In genomic region chr17:4724655-4725054, GRCh38 we compare ENCODE assay signal across 27 cellular contexts. TPM values are rescaled to one million over a fixed set of nuclear protein-coding genes. Genes with fewer than 3 reads are reported as not detected.
"Had no signal": no experiment of that assay in that cellular context is flagged by ENCODE, and none has a peak within 500 bp of the region (broad histone marks: within the 10 kb centered on the region; RNA-seq: fewer than 3 reads in every experiment).

No MANE protein-coding gene starts in this region.

- H3K36me3 ChIP-seq: ascending aorta, brain microvascular endothelial cell, ovary, prostate gland, thoracic aorta had no signal

- H3K27me3 ChIP-seq: adrenal gland, ascending aorta, brain microvascular endothelial cell, foreskin keratinocyte, hepatocyte, ovary, upper lobe of left lung had no signal

- H3K9me3 Mint-ChIP-seq: activated CD4-positive, alpha-beta T cell treated with anti-CD3 and anti-CD28 coated beads, Interleukin-2, amount 10 ng/mL, durations not matched to agents 7 days and 5 days; activated CD8-positive, alpha-beta T cell treated with anti-CD3 and anti-CD28 coated beads for 36 hours; activated naive CD4-positive, alpha-beta T cell treated with anti-CD3 and anti-CD28 coated beads, Interleukin-2, amount 50 U/mL, for 24 hours; activated T-helper 1 cell treated with anti-CD3 and anti-CD28 coated beads, Interleukin-12 subunit alpha, Interleukin-12 subunit beta, Interleukin-2, Interleukin-4 antibody, amounts not matched to agents 30 ng/mL and 10 ng/mL and 1 ng/mL, durations not matched to agents 14 hours and 24 hours and 36 hours; immature natural killer cell; naive thymus-derived CD8-positive, alpha-beta T cell had no signal

- ATAC-seq: activated CD8-positive, alpha-beta memory T cell treated with anti-CD3 and anti-CD28 coated beads, Interleukin-2, amount 10 ng/mL, durations not matched to agents 7 days and 5 days; activated CD8-positive, alpha-beta T cell treated with anti-CD3 and anti-CD28 coated beads for 36 hours; foreskin keratinocyte; left lobe of liver; naive thymus-derived CD8-positive, alpha-beta T cell had no signal

- H3K4me3 Mint-ChIP-seq: activated CD4-positive, alpha-beta T cell treated with anti-CD3 and anti-CD28 coated beads, Interleukin-2, amount 10 ng/mL, durations not matched to agents 7 days and 5 days; activated CD8-positive, alpha-beta memory T cell treated with anti-CD3 and anti-CD28 coated beads, Interleukin-2, amount 10 ng/mL, durations not matched to agents 7 days and 5 days; activated CD8-positive, alpha-beta T cell treated with anti-CD3 and anti-CD28 coated beads for 36 hours; activated naive CD4-positive, alpha-beta T cell treated with anti-CD3 and anti-CD28 coated beads, Interleukin-2, amount 50 U/mL, for 24 hours; activated T-helper 1 cell treated with anti-CD3 and anti-CD28 coated beads, Interleukin-12 subunit alpha, Interleukin-12 subunit beta, Interleukin-2, Interleukin-4 antibody, amounts not matched to agents 30 ng/mL and 10 ng/mL and 1 ng/mL, durations not matched to agents 14 hours and 24 hours and 36 hours; immature natural killer cell; naive thymus-derived CD8-positive, alpha-beta T cell had no signal

- H3K27ac Mint-ChIP-seq: activated CD4-positive, alpha-beta T cell treated with anti-CD3 and anti-CD28 coated beads, Interleukin-2, amount 10 ng/mL, durations not matched to agents 7 days and 5 days; activated CD8-positive, alpha-beta memory T cell treated with anti-CD3 and anti-CD28 coated beads, Interleukin-2, amount 10 ng/mL, durations not matched to agents 7 days and 5 days; activated CD8-positive, alpha-beta T cell treated with anti-CD3 and anti-CD28 coated beads for 36 hours; activated T-helper 1 cell treated with anti-CD3 and anti-CD28 coated beads, Interleukin-12 subunit alpha, Interleukin-12 subunit beta, Interleukin-2, Interleukin-4 antibody, amounts not matched to agents 30 ng/mL and 10 ng/mL and 1 ng/mL, durations not matched to agents 14 hours and 24 hours and 36 hours had no signal

- H3K79me2 ChIP-seq: hepatocyte had no signal

- H3K9me3 ChIP-seq: adrenal gland, ascending aorta, ovary, prostate gland, thoracic aorta, upper lobe of left lung had no signal

- H3K27ac ChIP-seq: ascending aorta, brain microvascular endothelial cell, foreskin keratinocyte, hepatocyte, ovary, prostate gland, thoracic aorta, WERI-Rb-1 had no signal

- H3K4me1 Mint-ChIP-seq: activated naive CD4-positive, alpha-beta T cell treated with anti-CD3 and anti-CD28 coated beads, Interleukin-2, amount 50 U/mL, for 24 hours had no signal

- H3K4me1 ChIP-seq: foreskin keratinocyte, prostate gland had no signal

- H3K4me3 ChIP-seq: adrenal gland, ascending aorta, hepatocyte, ovary, prostate gland, thoracic aorta, upper lobe of left lung had no signal

- H3K36me3 Mint-ChIP-seq: activated naive CD4-positive, alpha-beta T cell treated with anti-CD3 and anti-CD28 coated beads, Interleukin-2, amount 50 U/mL, for 24 hours had no signal

- H3K27me3 Mint-ChIP-seq: activated CD4-positive, alpha-beta T cell treated with anti-CD3 and anti-CD28 coated beads, Interleukin-2, amount 10 ng/mL, durations not matched to agents 7 days and 5 days; activated CD8-positive, alpha-beta memory T cell treated with anti-CD3 and anti-CD28 coated beads, Interleukin-2, amount 10 ng/mL, durations not matched to agents 7 days and 5 days; activated CD8-positive, alpha-beta T cell treated with anti-CD3 and anti-CD28 coated beads for 36 hours; activated naive CD4-positive, alpha-beta T cell treated with anti-CD3 and anti-CD28 coated beads, Interleukin-2, amount 50 U/mL, for 24 hours; naive thymus-derived CD8-positive, alpha-beta T cell had no signal

- H2AFZ ChIP-seq: hepatocyte had no signal

- DNase-seq: activated CD4-positive, alpha-beta T cell treated with anti-CD3 and anti-CD28 coated beads, Interleukin-2, amount 10 ng/mL, durations not matched to agents 7 days and 5 days; activated CD4-positive, CD25-positive, alpha-beta regulatory T cell treated with anti-CD3 and anti-CD28 coated beads, Interleukin-2, amount 50 U/mL, for 72 hours; activated CD8-positive, alpha-beta memory T cell treated with anti-CD3 and anti-CD28 coated beads, Interleukin-2, amount 10 ng/mL, durations not matched to agents 7 days and 5 days; activated CD8-positive, alpha-beta T cell treated with anti-CD3 and anti-CD28 coated beads for 36 hours; activated gamma-delta T cell; activated T-cell treated with anti-CD3 and anti-CD28 coated beads for 4 hours; adrenal gland; brain microvascular endothelial cell; caudate nucleus; dermis blood vessel endothelial cell; effector CD8-positive, alpha-beta T cell; foreskin keratinocyte; immature natural killer cell; naive thymus-derived CD8-positive, alpha-beta T cell; ovary; stimulated activated CD4-positive, alpha-beta T cell treated with anti-CD3 and anti-CD28 coated beads, Interleukin-4, amount 100 ng/mL, for 24 hours; stimulated activated naive CD4-positive, alpha-beta T cell treated with Interleukin-2 at 50 U/mL for 16 hours; upper lobe of left lung; WERI-Rb-1 had no signal

- H3K4me2 ChIP-seq: hepatocyte had no signal

RNA-seq across cellular contexts. Expression of gene ZMYND15, which starts 15.0 kb away (rescaled TPM):
- total RNA-seq: activated CD8-positive, alpha-beta T cell treated with anti-CD3 and anti-CD28 coated beads for 36 hours; ascending aorta; dermis blood vessel endothelial cell; lung microvascular endothelial cell had no signal
- polyA plus RNA-seq: immature natural killer cell had no signal
